Comparison of ENCODE assay signal across 12 cellular contexts in the genomic region with DNA sequence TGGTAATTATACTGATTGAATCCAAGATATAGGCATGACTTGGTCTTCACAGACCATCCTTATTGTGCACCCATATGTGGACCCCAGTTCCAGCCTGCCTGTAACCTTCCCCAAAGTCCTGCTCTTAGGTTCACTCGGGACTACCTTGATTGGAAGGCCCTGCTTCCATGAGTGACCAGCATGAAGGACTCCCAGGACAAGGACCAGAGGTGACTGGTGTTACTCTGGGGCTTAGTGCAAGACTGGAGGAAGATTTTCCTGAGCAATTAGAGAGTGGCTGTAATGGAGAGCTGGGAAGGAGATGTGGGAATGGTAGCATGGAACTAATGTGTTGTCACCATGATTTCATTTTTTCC. TPM values are rescaled to one million over a fixed set of nuclear protein-coding genes. Genes with fewer than 3 reads are reported as not detected.
A peak's percentile ranks its signal among the peaks of the same experiment; 100 is the strongest.
DNase-seq lines count a peak whose midpoint lies in the region; ATAC-seq, FAIRE-seq and TF ChIP-seq lines count a peak whose summit lies in the region.
"Had no signal": no experiment of that assay in that cellular context is flagged by ENCODE, and none has a peak within 500 bp of the region (broad histone marks: within the 10 kb centered on the region; RNA-seq: fewer than 3 reads in every experiment).

No MANE protein-coding gene starts in this region.

- BruUV-seq in Panc1 (replicated peaks; lab: Mats Ljungman, UMichigan) = no TSS peak

- no peak for TF ChIP-seq POLR2A in H1 (IDR thresholded peaks at IDR 0.05; ENCODE audit: control extremely low read depth in 1 of 2, low read depth in 2 of 2, low read length in 2 of 2)
- no peak for TF ChIP-seq POLR2A in gastrocnemius medialis (IDR thresholded peaks at IDR 0.05)

- peaks cover 28% of the 10 kb centered on the region for H3K36me3 ChIP-seq in Panc1 (ENCODE audit: control insufficient read depth, insufficient read depth, low read length)
- peaks cover 20 to 38% (median 29%) of the 10 kb centered on the region in 4 experiments for H3K36me3 ChIP-seq in H1 (ENCODE audit: control insufficient read depth in 2 of 4, insufficient read depth in 4 of 4, low read length in 3 of 4)
- H3K36me3 ChIP-seq in gastrocnemius medialis = peaks cover 6 to 39% of the 10 kb centered on the region in 2 donors

- no peaks in the 10 kb centered on the region for H3K9me3 Mint-ChIP-seq in activated naive CD4-positive, alpha-beta T cell treated with anti-CD3 and anti-CD28 coated beads for 36 hours

- H3K4ac ChIP-seq in H1 (replicated peaks; ENCODE audit: insufficient read length, low read depth, low read length) = no peak overlapping the region

- TF ChIP-seq EP300 in H1 (IDR thresholded peaks at IDR 0.05; ENCODE audit: borderline replicate concordance in 1 of 2, low read depth in 2 of 2, low read length in 2 of 2) = no peak

- peaks cover 0 to 12% of the 10 kb centered on the region in 2 experiments; a peak in 2 of 4 replicates for H3K79me2 ChIP-seq in H1 (ENCODE audit: control insufficient read depth in 1 of 2, insufficient read depth in 2 of 2, low read length in 2 of 2)

- no peak overlapping the region for H4K5ac ChIP-seq in H1 (ENCODE audit: insufficient read length, low read depth, low read length)

- H3K23me2 ChIP-seq in H1 (ENCODE audit: low read depth, low read length) = no peaks in the 10 kb centered on the region

- H3K79me1 ChIP-seq in H1 (ENCODE audit: low read depth, low read length) = no peaks in the 10 kb centered on the region

- H3K27ac Mint-ChIP-seq in activated naive CD4-positive, alpha-beta T cell treated with anti-CD3 and anti-CD28 coated beads for 36 hours = peak overlapping the region; percentile 13

- WGBS in H1 (ENCODE audit: extremely low coverage in 1 of 2, insufficient coverage in 1 of 2, insufficient read length in 1 of 2, insufficient replicate concordance in 2 of 2, low coverage in 1 of 2, low lambda C conversion rate in 2 of 2, missing lambda C conversion rate in 1 of 2), 2 experiments = 82% methylated on average over 1 of the region's 1 CpG; no CpG with 5 or more reads in 1 of the 2 experiments

- no peak overlapping the region for H3K14ac ChIP-seq in H1 (ENCODE audit: insufficient read length)

- POLR2A ChIA-PET in Panc1 (lab: Charles Lee) = no interaction called here
- POLR2A ChIA-PET in H1 (lab: Charles Lee; ENCODE audit: partially characterized antibody) = interaction anchor here (0.9 to 28.8 kb wide), 15 partner anchors 16 to 1206 kb away, joined by 3 to 1158 read pairs (median 5); partner anchors contain the start of genes B3GALT4, BRD2, HLA-DMA and HLA-DOA

- H3K23ac ChIP-seq in H1 (ENCODE audit: insufficient read length) = no peak overlapping the region

- no peak for DNase-seq in activated naive CD4-positive, alpha-beta T cell treated with anti-CD3 and anti-CD28 coated beads for 36 hours
- no peak for DNase-seq in activated naive CD4-positive, alpha-beta T cell treated with Interleukin-2 at 50 U/mL for 16 hours
- DNase-seq in Panc1 (ENCODE audit: low read depth, low spot score) (no peak), H1 (ENCODE audit: low read depth in 1 of 2, low spot score in 2 of 2) (no peak), gastrocnemius medialis (no peak), coronary artery (ENCODE audit: low spot score) (no peak), NCI-H1048 (lab: John Stamatoyannopoulos, UW) (no peak)

- no peak for TF ChIP-seq RAD21 in H1 (IDR thresholded peaks at IDR 0.05 in 1 of 2, conservative IDR thresholded peaks at IDR 0.05 in 1 of 2; ENCODE audit: low read depth in 2 of 2, low read length in 2 of 2)

- H2BK120ac ChIP-seq in H1 (replicated peaks; ENCODE audit: low read depth, low read length) = no peak overlapping the region

- H3K27me3 Mint-ChIP-seq in activated naive CD4-positive, alpha-beta T cell treated with anti-CD3 and anti-CD28 coated beads for 36 hours (ENCODE audit: low read depth) = no peaks in the 10 kb centered on the region

- H3K18ac ChIP-seq in H1 (ENCODE audit: extremely low read depth, low read length) = no peak overlapping the region

- H3K27me3 ChIP-seq in Panc1 (ENCODE audit: control insufficient read depth, insufficient read depth, low read length) (no peaks in the 10 kb centered on the region), H1 (replicated peaks in 1 of 4; ENCODE audit: control insufficient read depth in 3 of 4, extremely low read depth in 1 of 4, insufficient read depth in 3 of 4, low read length in 3 of 4) (no peaks in the 10 kb centered on the region), gastrocnemius medialis (no peaks in the 10 kb centered on the region)

- no peak overlapping the region for H2BK5ac ChIP-seq in H1 (ENCODE audit: low read depth, low read length)

- no peak overlapping the region for H3K4me3 ChIP-seq in Panc1 (ENCODE audit: low read depth in 2 of 2, low read length in 2 of 2)
- no peak overlapping the region for H3K4me3 ChIP-seq in H1 (ENCODE audit: extremely low read depth in 1 of 4, insufficient read depth in 2 of 4, low read depth in 3 of 4, low read length in 4 of 4)
- no peak overlapping the region for H3K4me3 ChIP-seq in gastrocnemius medialis
- no peak overlapping the region for H3K4me3 ChIP-seq in coronary artery

- H3K56ac ChIP-seq in H1 (replicated peaks; ENCODE audit: insufficient read length, low read depth, low read length) = no peak overlapping the region

- H2AK5ac ChIP-seq in H1 (ENCODE audit: low read depth, low read length) = no peak overlapping the region

- no peak overlapping the region for H3K27ac ChIP-seq in Panc1 (ENCODE audit: low read length)
- H3K27ac ChIP-seq in H1 (ENCODE audit: low read depth, low read length) = no peak overlapping the region
- H3K27ac ChIP-seq in gastrocnemius medialis = peak overlapping the region in 3 of 4 donors; percentile 42 to 59 (median 45)
- no peak overlapping the region for H3K27ac ChIP-seq in coronary artery

- peaks cover 19% of the 10 kb centered on the region for H3K4me1 Mint-ChIP-seq in activated naive CD4-positive, alpha-beta T cell treated with anti-CD3 and anti-CD28 coated beads for 36 hours (ENCODE audit: low read depth)

- H2BK12ac ChIP-seq in H1 (ENCODE audit: low read depth, low read length) = no peak overlapping the region

- intact Hi-C loops in activated naive CD4-positive, alpha-beta T cell treated with anti-CD3 and anti-CD28 coated beads for 36 hours (cut with micrococcal nuclease) = no loop called here
- intact Hi-C loops in Panc1 (cut with micrococcal nuclease; ENCODE audit: unreplicated experiment) = loop anchor here (5.0 kb wide), 1 partner anchor 96 kb away; no protein-coding TSS in a partner anchor
- intact Hi-C loops in gastrocnemius medialis (cut with DNase I; ENCODE audit: low total_unique reads) = no loop called here

- H3K4me2 ChIP-seq in H1 (ENCODE audit: insufficient read depth in 1 of 2, low read depth in 2 of 2, low read length in 2 of 2) = no peak overlapping the region

- H2BK15ac ChIP-seq in H1 (ENCODE audit: low read length) = no peak overlapping the region

- no peaks in the 10 kb centered on the region for H3K9me3 ChIP-seq in Panc1 (ENCODE audit: control insufficient read depth, insufficient read depth, low read depth, low read length)
- H3K9me3 ChIP-seq in H1 (ENCODE audit: insufficient read depth in 2 of 2, low read depth in 1 of 2, low read length in 1 of 2) = no peaks in the 10 kb centered on the region
- H3K9me3 ChIP-seq in gastrocnemius medialis = no peaks in the 10 kb centered on the region

- H4K20me1 ChIP-seq in H1 (replicated peaks in 1 of 2; ENCODE audit: control insufficient read depth in 1 of 2, insufficient read depth in 2 of 2, low read length in 2 of 2) = peaks cover 12 to 19% of the 10 kb centered on the region in 2 experiments

- H4K91ac ChIP-seq in H1 (replicated peaks; ENCODE audit: insufficient read length, low read length) = no peak overlapping the region

- peaks cover 27% of the 10 kb centered on the region for H3K36me3 Mint-ChIP-seq in activated naive CD4-positive, alpha-beta T cell treated with anti-CD3 and anti-CD28 coated beads for 36 hours (ENCODE audit: low read depth)

- no peak overlapping the region for H2BK20ac ChIP-seq in H1 (ENCODE audit: low read length)

- in situ Hi-C loops in Panc1 (cut with HindIII; ENCODE audit: low pct_unique_long_range_greater_than_20kb, low sequenced_read_pairs) (no loop called here), gastrocnemius medialis (cut with MboI; ENCODE audit: low sequenced_read_pairs in 4 of 4) (loop anchor here in 2 of 4 donors (10.0 to 25.0 kb wide), 2 partner anchors 96 to 99 kb away; no protein-coding TSS in a partner anchor)

- ATAC-seq in Panc1 = peak; percentile 35
- no peak for ATAC-seq in gastrocnemius medialis
- ATAC-seq in HG03159 (IDR thresholded peaks at IDR 0.05; ENCODE audit: unreplicated experiment) = no peak

- no peak for FAIRE-seq in H1 (lab: Jason Lieb, UNC)
- FAIRE-seq: GM18507, RCC 7860 had no signal

- H2AFZ ChIP-seq in H1 (ENCODE audit: low read length) = no peak overlapping the region

- H3K4me3 Mint-ChIP-seq in activated naive CD4-positive, alpha-beta T cell treated with anti-CD3 and anti-CD28 coated beads for 36 hours = no peak overlapping the region

- no peak overlapping the region for H4K8ac ChIP-seq in H1 (ENCODE audit: extremely low read depth, insufficient read depth, low read length)

- H3K9ac ChIP-seq in H1 (replicated peaks in 1 of 4; ENCODE audit: extremely low read depth in 1 of 4, low read depth in 3 of 4, low read length in 3 of 4) = no peak overlapping the region

- H3K4me1 ChIP-seq in Panc1 (ENCODE audit: control insufficient read depth, insufficient read depth, low read length) (peaks cover 40% of the 10 kb centered on the region), H1 (replicated peaks in 1 of 4; ENCODE audit: control insufficient read depth in 3 of 4, insufficient read depth in 4 of 4, low read length in 3 of 4) (peaks cover 0 to 6% (median 2%) of the 10 kb centered on the region in 4 experiments; a peak in 4 of 7 replicates), gastrocnemius medialis (peaks cover 26 to 29% of the 10 kb centered on the region in 2 donors)

- TF ChIP-seq CTCF in Panc1 (IDR thresholded peaks at IDR 0.05) (no peak), H1 (IDR thresholded peaks at IDR 0.05; ENCODE audit: control extremely low read depth in 1 of 3, insufficient read depth in 1 of 3, low read depth in 1 of 3, low read length in 3 of 3) (no peak), gastrocnemius medialis (IDR thresholded peaks at IDR 0.05 in 4 of 5, conservative IDR thresholded peaks at IDR 0.05 in 1 of 5) (no peak), coronary artery (IDR thresholded peaks at IDR 0.05) (no peak)

- CTCF ChIA-PET in activated naive CD4-positive, alpha-beta T cell treated with anti-CD3 and anti-CD28 coated beads for 36 hours (lab: Charles Lee) = interaction anchor here (1.2 to 8.2 kb wide), 11 partner anchors 14 to 124 kb away, joined by 3 to 145 read pairs (median 23); partner anchors contain the start of genes BRD2, HLA-DMA and HLA-DMB
- CTCF ChIA-PET in Panc1 (lab: Charles Lee) = interaction anchor here (0.7 to 2.8 kb wide), 3 partner anchors 50 to 98 kb away, joined by 3 to 20 read pairs (median 11); no protein-coding TSS in a partner anchor
- CTCF ChIA-PET in H1 (lab: Charles Lee; ENCODE audit: partially characterized antibody) = interaction anchor here (0.9 to 6.6 kb wide), 15 partner anchors 14 to 176 kb away, joined by 3 to 110 read pairs (median 12); partner anchors contain the start of genes BRD2 and HLA-DMA

RNA-seq across cellular contexts. Expression of gene BRD2, which starts 15.1 kb away (rescaled TPM):
- total RNA-seq in activated naive CD4-positive, alpha-beta T cell treated with anti-CD3 and anti-CD28 coated beads for 36 hours = 100 to 1,000 TPM; 168 to 197 TPM
- 209 TPM for total RNA-seq in Panc1 (2021; ENCODE audit: unreplicated experiment)
- polyA plus RNA-seq in Panc1 (2012; ENCODE audit: insufficient read length) = 161 TPM
- 179 and 185 TPM in 2 replicates for total RNA-seq in H1 (2021; fragmentation: NEBNext Ultra II Directional; extraction: Animal tissue kit (Norgen Biotek cat#: 25700))
- polyA plus RNA-seq in H1 (2011; rRNA removed) = 101 and 132 TPM in 2 replicates
- polyA plus RNA-seq in H1 (2011; cell fraction: cytosol; rRNA removed) = 118 TPM
- polyA plus RNA-seq in H1 (2011; cell fraction: nucleus; rRNA removed) = 277 TPM
- polyA plus RNA-seq in H1 (2012, experiment 1 of 2) = 160 to 229 TPM (median 169 TPM) in 4 replicates
- 108 TPM for polyA plus RNA-seq in H1 (2012, experiment 2 of 2)
- polyA plus RNA-seq in H1 (2013, experiment 1 of 2) = 146 TPM
- 135 TPM for polyA plus RNA-seq in H1 (2013, experiment 2 of 2)
- polyA minus RNA-seq in H1 (2011; rRNA and poly(A)+ RNA removed) = 120 and 132 TPM in 2 replicates
- polyA minus RNA-seq in H1 (2011; cell fraction: cytosol; rRNA and poly(A)+ RNA removed) = 85.9 TPM
- polyA minus RNA-seq in H1 (2011; cell fraction: nucleus; rRNA and poly(A)+ RNA removed) = 174 TPM
- total RNA-seq in gastrocnemius medialis = 100 to 1,000 TPM in 1 of 4 donors, 10 to 100 TPM in 3; 62.5 to 108 (median 86.6) TPM

RNA-seq across cellular contexts. Expression of gene HLA-DOA, which starts 25.9 kb away (rescaled TPM):
- total RNA-seq in activated naive CD4-positive, alpha-beta T cell treated with anti-CD3 and anti-CD28 coated beads for 36 hours = 1 to 10 TPM; 1.4 to 1.6 TPM
- 0.08 TPM for total RNA-seq in Panc1 (2021; ENCODE audit: unreplicated experiment)
- not detected for polyA plus RNA-seq in Panc1 (2012; ENCODE audit: insufficient read length)
- total RNA-seq in H1 (2021; fragmentation: NEBNext Ultra II Directional; extraction: Animal tissue kit (Norgen Biotek cat#: 25700)) = 23.7 TPM in 2 replicates
- 89.0 and 120 TPM in 2 replicates for polyA plus RNA-seq in H1 (2011; rRNA removed)
- polyA plus RNA-seq in H1 (2011; cell fraction: cytosol; rRNA removed) = 55.7 TPM
- polyA plus RNA-seq in H1 (2011; cell fraction: nucleus; rRNA removed) = 127 TPM
- 30.8 to 37.5 TPM (median 34.1 TPM) in 4 replicates for polyA plus RNA-seq in H1 (2012, experiment 1 of 2)
- 56.4 TPM for polyA plus RNA-seq in H1 (2012, experiment 2 of 2)
- polyA plus RNA-seq in H1 (2013, experiment 1 of 2) = 32.5 TPM
- polyA plus RNA-seq in H1 (2013, experiment 2 of 2) = 36.8 TPM
- polyA minus RNA-seq in H1 (2011; rRNA and poly(A)+ RNA removed) = 73.5 and 94.6 TPM in 2 replicates
- polyA minus RNA-seq in H1 (2011; cell fraction: cytosol; rRNA and poly(A)+ RNA removed) = 28.8 TPM
- 40.2 TPM for polyA minus RNA-seq in H1 (2011; cell fraction: nucleus; rRNA and poly(A)+ RNA removed)
- total RNA-seq in gastrocnemius medialis = 1 to 10 TPM in 2 of 4 donors, under 1 TPM in 2; 0.20 to 2.9 (median 0.86) TPM
- total RNA-seq: fibroblast of villous mesenchyme, NCI-H460 had no signal

RNA-seq across cellular contexts. Expression of gene HLA-DMA, which starts 30.6 kb away (rescaled TPM):
- total RNA-seq in activated naive CD4-positive, alpha-beta T cell treated with anti-CD3 and anti-CD28 coated beads for 36 hours = 10 to 100 TPM; 12.7 to 14.5 TPM
- total RNA-seq in Panc1 (2021; ENCODE audit: unreplicated experiment) = 2.8 TPM
- polyA plus RNA-seq in Panc1 (2012; ENCODE audit: insufficient read length) = 1.3 TPM
- 13.3 and 15.1 TPM in 2 replicates for total RNA-seq in H1 (2021; fragmentation: NEBNext Ultra II Directional; extraction: Animal tissue kit (Norgen Biotek cat#: 25700))
- polyA plus RNA-seq in H1 (2011; rRNA removed) = 18.0 and 23.1 TPM in 2 replicates
- 16.6 TPM for polyA plus RNA-seq in H1 (2011; cell fraction: cytosol; rRNA removed)
- 27.7 TPM for polyA plus RNA-seq in H1 (2011; cell fraction: nucleus; rRNA removed)
- polyA plus RNA-seq in H1 (2012, experiment 1 of 2) = 11.8 to 16.5 TPM (median 15.3 TPM) in 4 replicates
- polyA plus RNA-seq in H1 (2012, experiment 2 of 2) = 18.7 TPM
- polyA plus RNA-seq in H1 (2013, experiment 1 of 2) = 14.8 TPM
- polyA plus RNA-seq in H1 (2013, experiment 2 of 2) = 15.8 TPM
- polyA minus RNA-seq in H1 (2011; rRNA and poly(A)+ RNA removed) = 8.9 and 9.5 TPM in 2 replicates
- polyA minus RNA-seq in H1 (2011; cell fraction: cytosol; rRNA and poly(A)+ RNA removed) = 5.5 TPM
- 8.5 TPM for polyA minus RNA-seq in H1 (2011; cell fraction: nucleus; rRNA and poly(A)+ RNA removed)
- 10 to 100 TPM in 1 of 4 donors, 1 to 10 TPM in 3; 3.6 to 22.8 (median 6.3) TPM for total RNA-seq in gastrocnemius medialis

RNA-seq across cellular contexts. Expression of gene HLA-DMB, which starts 42.6 kb away (rescaled TPM):
- total RNA-seq in activated naive CD4-positive, alpha-beta T cell treated with anti-CD3 and anti-CD28 coated beads for 36 hours = 1 to 10 TPM in 1 of 2 experiments, under 1 TPM in 1; 0.76 to 1.3 TPM
- total RNA-seq in Panc1 (2021; ENCODE audit: unreplicated experiment) (0.44 TPM), gastrocnemius medialis (1 to 10 TPM; 4.3 to 8.1 (median 5.6) TPM)
- not detected for polyA plus RNA-seq in Panc1 (2012; ENCODE audit: insufficient read length)
- total RNA-seq in H1 (2021; fragmentation: NEBNext Ultra II Directional; extraction: Animal tissue kit (Norgen Biotek cat#: 25700)) = 1.3 and 2.7 TPM in 2 replicates
- 3.2 and 4.7 TPM in 2 replicates for polyA plus RNA-seq in H1 (2011; rRNA removed)
- polyA plus RNA-seq in H1 (2011; cell fraction: cytosol; rRNA removed) = 3.1 TPM
- polyA plus RNA-seq in H1 (2011; cell fraction: nucleus; rRNA removed) = 2.7 TPM
- 1.6 to 2.7 TPM (median 2.2 TPM) in 4 replicates for polyA plus RNA-seq in H1 (2012, experiment 1 of 2)
- polyA plus RNA-seq in H1 (2012, experiment 2 of 2) = 3.1 TPM
- polyA plus RNA-seq in H1 (2013, experiment 1 of 2) = 4.2 TPM
- 4.2 TPM for polyA plus RNA-seq in H1 (2013, experiment 2 of 2)
- polyA minus RNA-seq in H1 (2011; rRNA and poly(A)+ RNA removed) = 2.2 and 2.5 TPM in 2 replicates
- polyA minus RNA-seq in H1 (2011; cell fraction: cytosol; rRNA and poly(A)+ RNA removed) = 2.0 TPM
- 1.7 TPM for polyA minus RNA-seq in H1 (2011; cell fraction: nucleus; rRNA and poly(A)+ RNA removed)
- total RNA-seq: NCI-H460 had no signal

Comparison
In these comparisons a context has a peak if more than half of its experiments do, and no peak if none do; other contexts are left out.
1. H3K27ac ChIP-seq: peak in gastrocnemius medialis (3 of 4); none in Panc1 (single experiment), H1 (single experiment) and coronary artery (0 of 2).